ENCODE assay signal across 14 cellular contexts in genomic region chr11:116687458-116688201, GRCh38.
DNase-seq lines count a peak whose midpoint lies in the region; ATAC-seq and TF ChIP-seq lines count a peak whose summit lies in the region.
"Had no signal": no experiment of that assay in that cellular context is flagged by ENCODE, and none has a peak within 500 bp of the region (broad histone marks: within the 10 kb centered on the region; RNA-seq: fewer than 3 reads in every experiment).

No MANE protein-coding gene starts in this region.

- peaks cover 8% of the 10 kb centered on the region for H3K9me3 Mint-ChIP-seq in activated T-cell treated with anti-CD3 and anti-CD28 coated beads, Interleukin-2, amount 50 U/mL, for 4 hours
- H3K9me3 Mint-ChIP-seq: activated naive CD4-positive, alpha-beta T cell treated with anti-CD3 and anti-CD28 coated beads, Interleukin-2, amount 10 ng/mL, durations not matched to agents 7 days and 5 days had no signal

- H3K27me3 ChIP-seq in iPS-18a (ENCODE audit: control insufficient read depth, insufficient read depth, low read length) (no peaks in the 10 kb centered on the region), transverse colon (no peaks in the 10 kb centered on the region)
- H3K27me3 ChIP-seq: cardiac muscle cell had no signal

- no peak for TF ChIP-seq POLR2A in transverse colon (IDR thresholded peaks at IDR 0.05)

- DNase-seq in AG20443 (ENCODE audit: low spot score), result peak; percentile 10
- DNase-seq in GM10248 (ENCODE audit: extremely low spot score), result peak; percentile 6
- DNase-seq in NCI-H69 (lab: John Stamatoyannopoulos, UW), result peak; percentile 72
- no peak for DNase-seq in activated T-cell treated with anti-CD3 and anti-CD28 coated beads, Interleukin-2, amount 50 U/mL, for 4 hours
- DNase-seq in transverse colon, result no peak
- DNase-seq: activated naive CD4-positive, alpha-beta T cell treated with anti-CD3 and anti-CD28 coated beads, Interleukin-2, amount 10 ng/mL, durations not matched to agents 7 days and 5 days; kidney glomerular epithelial cell had no signal

- H3K4me1 Mint-ChIP-seq in activated T-cell treated with anti-CD3 and anti-CD28 coated beads, Interleukin-2, amount 50 U/mL, for 4 hours (ENCODE audit: low read depth), result no peaks in the 10 kb centered on the region
- H3K4me1 Mint-ChIP-seq: activated naive CD4-positive, alpha-beta T cell treated with anti-CD3 and anti-CD28 coated beads, Interleukin-2, amount 10 ng/mL, durations not matched to agents 7 days and 5 days had no signal

- peak overlapping the region; percentile 40 for H3K9ac ChIP-seq in iPS-18a (ENCODE audit: low read length)

- no peak overlapping the region for H3K4me3 Mint-ChIP-seq in activated T-cell treated with anti-CD3 and anti-CD28 coated beads, Interleukin-2, amount 50 U/mL, for 4 hours
- H3K4me3 Mint-ChIP-seq: activated naive CD4-positive, alpha-beta T cell treated with anti-CD3 and anti-CD28 coated beads, Interleukin-2, amount 10 ng/mL, durations not matched to agents 7 days and 5 days; B cell had no signal

- H3K27ac ChIP-seq in iPS-18a (ENCODE audit: low read length), result peak overlapping the region; percentile 29
- no peak overlapping the region for H3K27ac ChIP-seq in transverse colon
- H3K27ac ChIP-seq: cardiac muscle cell, gastroesophageal sphincter, prostate gland had no signal

- TF ChIP-seq EP300 in transverse colon (IDR thresholded peaks at IDR 0.05; ENCODE audit: low read depth), result no peak

- CTCF ChIA-PET in GM10248 (lab: Yijun Ruan, JAX), result no interaction called here

- H3K27me3 Mint-ChIP-seq in activated T-cell treated with anti-CD3 and anti-CD28 coated beads, Interleukin-2, amount 50 U/mL, for 4 hours (ENCODE audit: low read depth), result peaks cover 18% of the 10 kb centered on the region
- H3K27me3 Mint-ChIP-seq: activated naive CD4-positive, alpha-beta T cell treated with anti-CD3 and anti-CD28 coated beads, Interleukin-2, amount 10 ng/mL, durations not matched to agents 7 days and 5 days had no signal

- TF ChIP-seq CTCF in GM10248 (IDR thresholded peaks at IDR 0.05; ENCODE audit: control extremely low read depth, extremely low read depth, low read depth, missing control alignments), result no peak
- no peak for TF ChIP-seq CTCF in transverse colon (IDR thresholded peaks at IDR 0.05)

- POLR2A ChIA-PET in GM10248 (lab: Yijun Ruan, JAX), result no interaction called here

- H3K36me3 ChIP-seq in iPS-18a (ENCODE audit: control insufficient read depth, low read depth, low read length) (no peaks in the 10 kb centered on the region), transverse colon (no peaks in the 10 kb centered on the region)
- H3K36me3 ChIP-seq: cardiac muscle cell, gastroesophageal sphincter, prostate gland had no signal

- H3K9me3 ChIP-seq in iPS-18a (ENCODE audit: control insufficient read depth, low read depth, low read length) (no peaks in the 10 kb centered on the region), transverse colon (no peaks in the 10 kb centered on the region)
- H3K9me3 ChIP-seq: gastroesophageal sphincter, prostate gland had no signal

- H3K4me1 ChIP-seq in iPS-18a (ENCODE audit: control insufficient read depth, low read depth, low read length), result peaks cover 20% of the 10 kb centered on the region
- peaks cover 0 to 3% (median 0%) of the 10 kb centered on the region in 4 donors for H3K4me1 ChIP-seq in transverse colon
- H3K4me1 ChIP-seq: gastroesophageal sphincter, prostate gland had no signal

- in situ Hi-C loops in transverse colon (cut with MboI; ENCODE audit: low pct_ligation_motif_present in 1 of 4, low pct_unique_long_range_greater_than_20kb in 1 of 4, low sequenced_read_pairs in 3 of 4), result loop anchor here in 1 of 4 donors (25.0 kb wide), 2 partner anchors 475 to 1350 kb away; no protein-coding TSS in a partner anchor

- H3K4me3 ChIP-seq in iPS-18a (ENCODE audit: low read length) (peak overlapping the region; percentile 37), transverse colon (no peak overlapping the region)
- H3K4me3 ChIP-seq: cardiac muscle cell, gastroesophageal sphincter, prostate gland had no signal

- intact Hi-C loops in transverse colon (cut with DNase I; ENCODE audit: low total_unique reads), result no loop called here

- ATAC-seq in HG02884 (IDR thresholded peaks at IDR 0.05; ENCODE audit: unreplicated experiment) (no peak), HG02885 (IDR thresholded peaks at IDR 0.05; ENCODE audit: poor library complexity, unreplicated experiment) (no peak)
- no peak for ATAC-seq in activated T-cell treated with anti-CD3 and anti-CD28 coated beads, Interleukin-2, amount 50 U/mL, for 4 hours
- ATAC-seq: gastroesophageal sphincter had no signal

- no peaks in the 10 kb centered on the region for H3K36me3 Mint-ChIP-seq in activated T-cell treated with anti-CD3 and anti-CD28 coated beads, Interleukin-2, amount 50 U/mL, for 4 hours (ENCODE audit: insufficient read depth)
- H3K36me3 Mint-ChIP-seq: activated naive CD4-positive, alpha-beta T cell treated with anti-CD3 and anti-CD28 coated beads, Interleukin-2, amount 10 ng/mL, durations not matched to agents 7 days and 5 days had no signal

- WGBS in transverse colon (ENCODE audit: low coverage in 1 of 2), 2 donors, result 61% methylated on average over 6 of the region's 6 CpGs; no CpG with 5 or more reads in 1 of the 2 donors

Comparison
In these comparisons a context has a peak if more than half of its experiments do, and no peak if none do; other contexts are left out.
1. DNase-seq: peak in AG20443 (single experiment), GM10248 (single experiment) and NCI-H69 (single experiment); none in activated T-cell treated with anti-CD3 and anti-CD28 coated beads, Interleukin-2, amount 50 U/mL, for 4 hours (single experiment) and transverse colon (single experiment).